In the genomic region with DNA sequence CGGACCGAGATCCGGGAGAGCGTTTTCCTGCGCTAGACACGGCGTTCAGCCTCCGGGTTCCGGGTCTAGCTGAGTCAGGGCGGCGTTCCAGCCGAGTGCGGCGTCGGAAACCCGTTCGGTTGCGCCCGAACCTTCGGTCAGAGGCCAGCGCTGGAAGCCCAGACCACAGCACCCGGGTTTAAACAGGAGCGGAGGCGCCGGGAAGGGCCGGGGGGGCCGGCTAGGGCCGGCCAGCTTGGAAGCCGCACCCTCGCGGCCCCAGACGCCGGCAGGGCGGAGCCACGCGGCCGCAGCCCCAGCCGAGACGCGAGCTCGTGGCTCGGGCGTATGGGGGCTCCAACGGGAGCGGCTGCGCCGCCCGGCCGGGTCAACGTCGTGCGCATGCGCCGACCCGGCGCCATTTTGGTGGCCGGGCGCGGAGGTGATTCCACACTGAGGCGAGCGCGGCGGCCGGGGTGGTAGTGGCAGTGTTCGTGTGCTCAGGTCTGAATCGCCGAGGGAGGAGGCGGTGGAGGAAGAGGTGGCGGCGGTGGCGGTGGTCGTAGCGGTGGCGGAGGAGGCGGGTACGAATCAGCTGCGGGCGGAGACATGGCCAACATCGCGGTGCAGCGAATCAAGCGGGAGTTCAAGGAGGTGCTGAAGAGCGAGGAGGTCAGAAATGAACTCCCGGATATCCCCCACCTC, we compare ENCODE assay signal across 8 cellular contexts.
A peak's percentile ranks its signal among the peaks of the same experiment; 100 is the strongest.
DNase-seq lines count a peak whose midpoint lies in the region; ATAC-seq and TF ChIP-seq lines count a peak whose summit lies in the region.

A gene with protein sequence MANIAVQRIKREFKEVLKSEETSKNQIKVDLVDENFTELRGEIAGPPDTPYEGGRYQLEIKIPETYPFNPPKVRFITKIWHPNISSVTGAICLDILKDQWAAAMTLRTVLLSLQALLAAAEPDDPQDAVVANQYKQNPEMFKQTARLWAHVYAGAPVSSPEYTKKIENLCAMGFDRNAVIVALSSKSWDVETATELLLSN (plus strand): TSS at position 397 of the 684 bp plus-strand sequence. CDS start 192 bp downstream, at position 589.

- DNase-seq in D341Med (ENCODE audit: low spot score) = peak; percentile 98
- DNase-seq in HuH-7.5 (ENCODE audit: low spot score) = peak; percentile 77
- DNase-seq in OCI-M1 (lab: John Stamatoyannopoulos, UW) = peak; percentile 94
- DNase-seq in activated T-cell treated with anti-CD3 and anti-CD28 coated beads, Interleukin-2, amount 50 U/mL, for 1 hour = peak; percentile 90
- peak; percentile 91 to 95 for DNase-seq in erythroblast (lab: John Stamatoyannopoulos, UW)
- DNase-seq in stimulated activated CD8-positive, alpha-beta memory T cell treated with anti-CD3 and anti-CD28 coated beads, Interleukin-7, amount 100 ng/mL, for 1 hour (ENCODE audit: low read depth in 2 of 2) = peak; percentile 74 to 75

- H3K4me3 ChIP-seq in mucosa of stomach (ENCODE audit: low read length) = peak within 1 kb of the TSS; percentile 89

- peak within 1 kb of the TSS; percentile 95 for H3K9ac ChIP-seq in mucosa of stomach (ENCODE audit: low read length)

- H3K36me3 ChIP-seq in mucosa of stomach (ENCODE audit: control insufficient read depth, insufficient read depth, low read length) = no peaks in the 10 kb centered on the region

- peaks cover 15% of the 10 kb centered on the region for H3K4me1 ChIP-seq in mucosa of stomach (ENCODE audit: control insufficient read depth, insufficient read depth, low read length)

- ATAC-seq in GM21526 (IDR thresholded peaks at IDR 0.05; ENCODE audit: low FRiP score, unreplicated experiment) = peak; percentile 82

- H3K27me3 ChIP-seq in mucosa of stomach (ENCODE audit: control insufficient read depth, insufficient read depth, low read length) = no peaks in the 10 kb centered on the region

- peak; percentile 88 for TF ChIP-seq POLR2A in erythroblast (IDR thresholded peaks at IDR 0.05; ENCODE audit: low read length)

- no peaks in the 10 kb centered on the region for H3K9me3 ChIP-seq in mucosa of stomach (ENCODE audit: control insufficient read depth, low read length)

Comparison
In these comparisons a context has a peak if more than half of its experiments do, and no peak if none do; other contexts are left out.
1. Peak in every context shown above with its lines: DNase-seq, ATAC-seq and H3K4me3 ChIP-seq.